In genomic region chr20:62500237-62500864, GRCh38 we compare ENCODE assay signal across 1 cellular context.
TF ChIP-seq lines count a peak whose summit lies in the region.

No MANE protein-coding gene starts in this region.

TF ChIP-seq in K562, 482 proteins besides CTCF, POLR2A, EP300 and RAD21 (continued from another document and continues in another):
- no peak for TF ChIP-seq PATZ1 (CRISPR knock-in tag; IDR thresholded peaks at IDR 0.05; ENCODE audit: borderline replicate concordance)
- TF ChIP-seq BCOR (IDR thresholded peaks at IDR 0.05): peak; percentile 40; the same call in 1 of the 2 replicates
- no peak for TF ChIP-seq HNRNPK (IDR thresholded peaks at IDR 0.05; ENCODE audit: low read depth, low read length, poor library complexity, severe bottlenecking)
- no peak for TF ChIP-seq KDM2B (CRISPR knock-in tag; IDR thresholded peaks at IDR 0.05)
- no peak for TF ChIP-seq HEY1 (CRISPR knock-in tag; IDR thresholded peaks at IDR 0.05; ENCODE audit: borderline replicate concordance)
- TF ChIP-seq MBD1 (CRISPR knock-in tag; IDR thresholded peaks at IDR 0.05): no peak
- no peak for TF ChIP-seq ZNF589 (CRISPR knock-in tag; IDR thresholded peaks at IDR 0.05; ENCODE audit: low read depth)
- TF ChIP-seq CBX8 (IDR thresholded peaks at IDR 0.05; ENCODE audit: borderline replicate concordance, extremely low read depth, low read depth, low read length, poor library complexity, severe bottlenecking): no peak
- TF ChIP-seq FOXK1 (CRISPR knock-in tag; IDR thresholded peaks at IDR 0.05; ENCODE audit: borderline replicate concordance): no peak
- no peak for TF ChIP-seq SMAD1 (IDR thresholded peaks at IDR 0.05; ENCODE audit: low read depth, low read length, partially characterized antibody)
- TF ChIP-seq FOSL1 (tag; conservative IDR thresholded peaks at IDR 0.05): no peak
- no peak for TF ChIP-seq XRCC4 (IDR thresholded peaks at IDR 0.05; ENCODE audit: extremely low read depth, insufficient read depth, insufficient read length)
- no peak for TF ChIP-seq HNRNPL (IDR thresholded peaks at IDR 0.05; ENCODE audit: low read depth, low read length)
- peak; percentile 75 for TF ChIP-seq ELF4 (CRISPR knock-in tag; IDR thresholded peaks at IDR 0.05)
- no peak for TF ChIP-seq MGA (IDR thresholded peaks at IDR 0.05)
- no peak for TF ChIP-seq ZNF79 (CRISPR knock-in tag; IDR thresholded peaks at IDR 0.05; ENCODE audit: low read depth)
- no peak for TF ChIP-seq EZH2 (IDR thresholded peaks at IDR 0.05; ENCODE audit: borderline replicate concordance, low read depth, low read length)
- no peak for TF ChIP-seq POU5F1 (IDR thresholded peaks at IDR 0.05; ENCODE audit: borderline replicate concordance, low read depth, low read length, partially characterized antibody)
- no peak for TF ChIP-seq MLX (CRISPR knock-in tag; conservative IDR thresholded peaks at IDR 0.05)
- TF ChIP-seq ATF4 (CRISPR knock-in tag; IDR thresholded peaks at IDR 0.05): no peak
- TF ChIP-seq ZNF431 (CRISPR knock-in tag; IDR thresholded peaks at IDR 0.05): no peak
- no peak for TF ChIP-seq PBX2 (CRISPR knock-in tag; IDR thresholded peaks at IDR 0.05; ENCODE audit: low read depth)
- TF ChIP-seq PBX2 (tag; conservative IDR thresholded peaks at IDR 0.05; ENCODE audit: low read depth): no peak
- no peak for TF ChIP-seq PTBP1 (IDR thresholded peaks at IDR 0.05; ENCODE audit: low read depth, low read length)
- TF ChIP-seq STAG1 (CRISPR knock-in tag; IDR thresholded peaks at IDR 0.05; ENCODE audit: borderline replicate concordance): peak; percentile 93
- TF ChIP-seq JUND (IDR thresholded peaks at IDR 0.05; ENCODE audit: borderline replicate concordance, low read depth, low read length): peak; percentile 26; the same call in 1 of the 2 replicates
- no peak; the same call in 1 of the 3 replicates for TF ChIP-seq JUND (tag; IDR thresholded peaks at IDR 0.05; ENCODE audit: borderline replicate concordance, low read depth, low read length)
- TF ChIP-seq PCBP1 (IDR thresholded peaks at IDR 0.05; ENCODE audit: low read depth, low read length, poor library complexity, severe bottlenecking): no peak
- peak in 1 of 2 experiments; percentile 75; a peak in 1 of 4 replicates for TF ChIP-seq HDAC1 (IDR thresholded peaks at IDR 0.05)
- TF ChIP-seq ZNF146 (CRISPR knock-in tag; IDR thresholded peaks at IDR 0.05; ENCODE audit: unreplicated experiment): no peak
- no peak for TF ChIP-seq TARDBP (IDR thresholded peaks at IDR 0.05)
- TF ChIP-seq ZNF217 (CRISPR knock-in tag; IDR thresholded peaks at IDR 0.05): no peak
- no peak for TF ChIP-seq ZNF696 (CRISPR knock-in tag; conservative IDR thresholded peaks at IDR 0.05)
- peak; percentile 87 for TF ChIP-seq LARP7 (IDR thresholded peaks at IDR 0.05)
- peak in 1 of 2 experiments; percentile 51; a peak in 2 of 4 replicates for TF ChIP-seq MNT (conservative IDR thresholded peaks at IDR 0.05)
- no peak for TF ChIP-seq IRF9 (tag; IDR thresholded peaks at IDR 0.05)
